In the genomic region with DNA sequence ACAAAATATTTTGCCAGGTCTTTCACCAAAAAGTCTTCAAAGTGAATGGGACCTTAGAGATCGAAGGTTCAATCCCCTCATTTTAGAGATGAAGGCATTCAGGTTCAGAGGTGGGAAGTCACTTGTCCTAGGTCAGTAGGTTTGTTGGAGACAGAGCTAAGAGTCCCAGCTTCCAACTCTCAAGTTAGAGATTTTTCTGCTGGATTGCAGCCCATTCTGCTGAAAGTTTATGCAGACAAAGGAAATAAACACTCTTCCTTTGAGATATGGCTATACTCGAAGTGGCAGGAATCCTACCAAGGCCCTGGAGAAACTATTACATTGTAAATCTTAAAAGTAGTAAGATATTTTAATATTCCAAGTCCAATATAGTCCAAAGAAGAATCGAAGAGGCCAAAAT, we compare ENCODE assay signal across 32 cellular contexts.
"Had no signal": no experiment of that assay in that cellular context is flagged by ENCODE, and none has a peak within 500 bp of the region (broad histone marks: within the 10 kb centered on the region; RNA-seq: fewer than 3 reads in every experiment).

No MANE protein-coding gene starts in this region.

- H3K36me3 Mint-ChIP-seq: activated naive CD4-positive, alpha-beta T cell treated with anti-CD3 and anti-CD28 coated beads, Interleukin-2, amount 50 U/mL, for 24 hours; naive B cell; type B pancreatic cell had no signal

- H3K4me3 ChIP-seq: coronary artery, dorsolateral prefrontal cortex, heart left ventricle, left lung, pancreas, psoas muscle, right atrium auricular region, uterus had no signal

- H3K27me3 Mint-ChIP-seq: activated T-helper 17 cell treated with anti-CD3 and anti-CD28 coated beads, Interleukin-2, amount 50 U/mL, for 72 hours; type B pancreatic cell had no signal

- H3K4me1 ChIP-seq: foreskin keratinocyte, heart left ventricle, left lung, psoas muscle, right atrium auricular region, uterus had no signal

- H3K9me3 ChIP-seq: heart left ventricle, left lung, pancreas, psoas muscle, right atrium auricular region, SK-N-SH, uterus had no signal

- H3K27me3 ChIP-seq: heart left ventricle, left lung, pancreas, right atrium auricular region, uterus had no signal

- DNase-seq: activated CD4-positive, alpha-beta memory T cell treated with anti-CD3 and anti-CD28 coated beads, Interleukin-2, amount 10 ng/mL, durations not matched to agents 7 days and 5 days; activated CD4-positive, alpha-beta T cell treated with anti-CD3 and anti-CD28 coated beads for 1 hour; activated CD4-positive, alpha-beta T cell treated with anti-CD3 and anti-CD28 coated beads, Interleukin-2, amount 10 ng/mL, durations not matched to agents 7 days and 5 days; activated CD8-positive, alpha-beta memory T cell treated with anti-CD3 and anti-CD28 coated beads, Interleukin-2, amount 50 U/mL, for 48 hours; activated gamma-delta T cell treated with Interleukin-2 at 50 U/mL for 16 hours; activated naive CD8-positive, alpha-beta T cell treated with anti-CD3 and anti-CD28 coated beads, Interleukin-2, amount 50 U/mL, for 24 hours; activated T-cell treated with anti-CD3 and anti-CD28 coated beads, Interleukin-2, amount 50 U/mL, for 24 hours; amygdala; dorsolateral prefrontal cortex; effector memory CD4-positive, alpha-beta T cell; erythroblast; foreskin keratinocyte; heart left ventricle; kidney glomerular epithelial cell; left lung; mammary epithelial cell; naive B cell; pancreas; psoas muscle; SK-N-SH; stimulated activated CD4-positive, alpha-beta T cell treated with anti-CD3 and anti-CD28 coated beads, Interleukin-2, amount 100 ng/mL, for 48 hours; stimulated activated naive CD8-positive, alpha-beta T cell treated with anti-CD3 and anti-CD28 coated beads, Interleukin-15, Interleukin-2, amounts not matched to agents 100 U/mL and 50 U/mL, for 24 hours; SW 1271; T-helper 9 cell; uterus had no signal

- H3K4me3 Mint-ChIP-seq: activated CD4-positive, alpha-beta memory T cell treated with anti-CD3 and anti-CD28 coated beads, Interleukin-2, amount 10 ng/mL, durations not matched to agents 7 days and 5 days; activated CD4-positive, alpha-beta T cell treated with anti-CD3 and anti-CD28 coated beads, Interleukin-2, amount 10 ng/mL, durations not matched to agents 7 days and 5 days; activated naive CD4-positive, alpha-beta T cell treated with anti-CD3 and anti-CD28 coated beads, Interleukin-2, amount 50 U/mL, for 24 hours; activated naive CD8-positive, alpha-beta T cell treated with anti-CD3 and anti-CD28 coated beads, Interleukin-2, amount 50 U/mL, for 24 hours; activated T-cell treated with anti-CD3 and anti-CD28 coated beads, Interleukin-2, amount 50 U/mL, for 24 hours; activated T-helper 17 cell treated with anti-CD3 and anti-CD28 coated beads, Interleukin-2, amount 50 U/mL, for 72 hours; central memory CD8-positive, alpha-beta T cell; naive B cell; T-helper 1 cell treated with Interleukin-12 subunit alpha and Interleukin-12 subunit beta and Interleukin-4 antibody, amounts not matched to agents 30 μg/mL and 1 μg/mL, for 36 hours; type B pancreatic cell had no signal

- H3K4me1 Mint-ChIP-seq: activated CD4-positive, alpha-beta memory T cell treated with anti-CD3 and anti-CD28 coated beads, Interleukin-2, amount 10 ng/mL, durations not matched to agents 7 days and 5 days; activated CD4-positive, alpha-beta T cell treated with anti-CD3 and anti-CD28 coated beads, Interleukin-2, amount 10 ng/mL, durations not matched to agents 7 days and 5 days; activated naive CD4-positive, alpha-beta T cell treated with anti-CD3 and anti-CD28 coated beads, Interleukin-2, amount 50 U/mL, for 24 hours; activated naive CD8-positive, alpha-beta T cell treated with anti-CD3 and anti-CD28 coated beads, Interleukin-2, amount 50 U/mL, for 24 hours; activated T-helper 17 cell treated with anti-CD3 and anti-CD28 coated beads, Interleukin-2, amount 50 U/mL, for 72 hours; central memory CD8-positive, alpha-beta T cell; naive B cell had no signal

- H3K27ac ChIP-seq: coronary artery, dorsolateral prefrontal cortex, foreskin keratinocyte, heart left ventricle, left lung, psoas muscle, right atrium auricular region, uterus had no signal

- H3K9me3 Mint-ChIP-seq: activated CD4-positive, alpha-beta memory T cell treated with anti-CD3 and anti-CD28 coated beads, Interleukin-2, amount 10 ng/mL, durations not matched to agents 7 days and 5 days; activated CD4-positive, alpha-beta T cell treated with anti-CD3 and anti-CD28 coated beads, Interleukin-2, amount 10 ng/mL, durations not matched to agents 7 days and 5 days; activated naive CD4-positive, alpha-beta T cell treated with anti-CD3 and anti-CD28 coated beads, Interleukin-2, amount 50 U/mL, for 24 hours; activated naive CD8-positive, alpha-beta T cell treated with anti-CD3 and anti-CD28 coated beads, Interleukin-2, amount 50 U/mL, for 24 hours; activated T-cell treated with anti-CD3 and anti-CD28 coated beads, Interleukin-2, amount 50 U/mL, for 24 hours; activated T-helper 17 cell treated with anti-CD3 and anti-CD28 coated beads, Interleukin-2, amount 50 U/mL, for 72 hours; central memory CD8-positive, alpha-beta T cell; T-helper 1 cell treated with Interleukin-12 subunit alpha and Interleukin-12 subunit beta and Interleukin-4 antibody, amounts not matched to agents 30 μg/mL and 1 μg/mL, for 36 hours; type B pancreatic cell had no signal

- H3K36me3 ChIP-seq: heart left ventricle, left lung, pancreas, right atrium auricular region, uterus had no signal

- ATAC-seq: activated naive CD8-positive, alpha-beta T cell treated with anti-CD3 and anti-CD28 coated beads, Interleukin-2, amount 50 U/mL, for 24 hours; activated T-helper 17 cell treated with anti-CD3 and anti-CD28 coated beads, Interleukin-2, amount 50 U/mL, for 72 hours; foreskin keratinocyte; heart left ventricle; left lung; psoas muscle; stimulated activated naive CD8-positive, alpha-beta T cell treated with anti-CD3 and anti-CD28 coated beads, Interleukin-15, Interleukin-2, amounts not matched to agents 100 U/mL and 50 U/mL, for 24 hours had no signal
